Comparison of ENCODE assay signal across 14 cellular contexts in genomic region chr1:181036107-181036843, GRCh38. TPM values are rescaled to one million over a fixed set of nuclear protein-coding genes. Genes with fewer than 3 reads are reported as not detected.
DNase-seq lines count a peak whose midpoint lies in the region; ATAC-seq and TF ChIP-seq lines count a peak whose summit lies in the region.
"Had no signal": no experiment of that assay in that cellular context is flagged by ENCODE, and none has a peak within 500 bp of the region (broad histone marks: within the 10 kb centered on the region; RNA-seq: fewer than 3 reads in every experiment).

No MANE protein-coding gene starts in this region.

- POLR2A ChIA-PET in activated CD8-positive, alpha-beta T cell treated with anti-CD3 and anti-CD28 coated beads, Interleukin-2, amount 10 ng/mL, durations not matched to agents 7 days and 5 days (lab: Charles Lee) = interaction anchor here (0.6 to 3.8 kb wide), 2 partner anchors 13 to 32 kb away, joined by 3 to 52 read pairs; partner anchors contain the start of gene STX6
- POLR2A ChIA-PET in naive thymus-derived CD4-positive, alpha-beta T cell (lab: Charles Lee) = interaction anchor here (0.7 to 4.5 kb wide), 4 partner anchors 13 to 360 kb away, joined by 3 to 64 read pairs (median 4); partner anchors contain the start of gene STX6

- peak overlapping the region; percentile 17 for H3K27ac ChIP-seq in naive thymus-derived CD4-positive, alpha-beta T cell (ENCODE audit: low read depth, low read length)
- H3K27ac ChIP-seq: SK-N-MC, skin epidermis had no signal

- H3K4me1 ChIP-seq in naive thymus-derived CD4-positive, alpha-beta T cell (ENCODE audit: control insufficient read depth in 2 of 2, insufficient read depth in 2 of 2, low read length in 2 of 2) = peaks cover 32 to 45% of the 10 kb centered on the region in 2 donors

- DNase-seq in T-helper 2 cell treated with Interferon-gamma antibody and Interleukin-4, amounts not matched to agents 5 μg/mL and 100 μg/mL, for 36 hours (ENCODE audit: low spot score) = no peak
- no peak for DNase-seq in T-helper 2 cell
- no peak for DNase-seq in GM06990 (ENCODE audit: extremely low read depth, insufficient read length)
- no peak for DNase-seq in activated CD8-positive, alpha-beta T cell treated with anti-CD3 and anti-CD28 coated beads, Interleukin-2, amount 10 ng/mL, durations not matched to agents 7 days and 5 days
- no peak for DNase-seq in naive thymus-derived CD4-positive, alpha-beta T cell
- no peak for DNase-seq in NCI-H1105 treated with DMSO at 0.1 percent for 48 hours (lab: John Stamatoyannopoulos, UW)
- DNase-seq: activated CD4-positive, alpha-beta T cell treated with anti-CD3 and anti-CD28 coated beads for 4 hours; cerebellar nuclear complex; Kasumi-1; mesenchymal stem cell had no signal

- H3K9me3 Mint-ChIP-seq in T-helper 2 cell treated with Interferon-gamma antibody and Interleukin-4, amounts not matched to agents 5 μg/mL and 100 μg/mL, for 36 hours = no peaks in the 10 kb centered on the region
- H3K9me3 Mint-ChIP-seq in activated CD8-positive, alpha-beta T cell treated with anti-CD3 and anti-CD28 coated beads, Interleukin-2, amount 10 ng/mL, durations not matched to agents 7 days and 5 days (ENCODE audit: insufficient read depth) = no peaks in the 10 kb centered on the region
- H3K9me3 Mint-ChIP-seq in naive thymus-derived CD4-positive, alpha-beta T cell = peaks cover 0 to 1% (median 0%) of the 10 kb centered on the region in 11 donors

- intact Hi-C loops in naive thymus-derived CD4-positive, alpha-beta T cell (cut with micrococcal nuclease) = no loop called here

- peak overlapping the region; percentile 70 for H3K4me3 Mint-ChIP-seq in T-helper 2 cell treated with Interferon-gamma antibody and Interleukin-4, amounts not matched to agents 5 μg/mL and 100 μg/mL, for 36 hours
- H3K4me3 Mint-ChIP-seq in activated CD8-positive, alpha-beta T cell treated with anti-CD3 and anti-CD28 coated beads, Interleukin-2, amount 10 ng/mL, durations not matched to agents 7 days and 5 days = peak overlapping the region; percentile 50
- peak overlapping the region; percentile 69 to 98 (median 80) for H3K4me3 Mint-ChIP-seq in naive thymus-derived CD4-positive, alpha-beta T cell

- H3K27ac Mint-ChIP-seq in T-helper 2 cell treated with Interferon-gamma antibody and Interleukin-4, amounts not matched to agents 5 μg/mL and 100 μg/mL, for 36 hours = peak overlapping the region; percentile 33
- H3K27ac Mint-ChIP-seq in activated CD8-positive, alpha-beta T cell treated with anti-CD3 and anti-CD28 coated beads, Interleukin-2, amount 10 ng/mL, durations not matched to agents 7 days and 5 days = no peak overlapping the region
- peak overlapping the region in 4 of 9 donors; percentile 55 to 98 (median 72) for H3K27ac Mint-ChIP-seq in naive thymus-derived CD4-positive, alpha-beta T cell

- CTCF ChIA-PET in activated CD8-positive, alpha-beta T cell treated with anti-CD3 and anti-CD28 coated beads, Interleukin-2, amount 10 ng/mL, durations not matched to agents 7 days and 5 days (lab: Charles Lee) = interaction anchor here (1.1 to 13.3 kb wide), 9 partner anchors 14 to 124 kb away, joined by 3 to 206 read pairs (median 4); partner anchors contain the start of gene IER5
- CTCF ChIA-PET in naive thymus-derived CD4-positive, alpha-beta T cell (lab: Charles Lee) = interaction anchor here (1.1 to 6.3 kb wide), 5 partner anchors 14 to 132 kb away, joined by 3 to 35 read pairs (median 4); partner anchors contain the start of gene STX6

- H3K36me3 ChIP-seq in GM06990 (ENCODE audit: control insufficient read depth, insufficient read depth, low read length) = peaks cover 2% of the 10 kb centered on the region; the same call in 1 of the 2 replicates
- peaks cover 0 to 4% (median 0%) of the 10 kb centered on the region in 3 experiments for H3K36me3 ChIP-seq in naive thymus-derived CD4-positive, alpha-beta T cell (ENCODE audit: control insufficient read depth in 2 of 3, insufficient read depth in 3 of 3, low read length in 3 of 3)

- H3K27me3 Mint-ChIP-seq in T-helper 2 cell treated with Interferon-gamma antibody and Interleukin-4, amounts not matched to agents 5 μg/mL and 100 μg/mL, for 36 hours (ENCODE audit: low read depth) = no peaks in the 10 kb centered on the region
- H3K27me3 Mint-ChIP-seq in activated CD8-positive, alpha-beta T cell treated with anti-CD3 and anti-CD28 coated beads, Interleukin-2, amount 10 ng/mL, durations not matched to agents 7 days and 5 days (ENCODE audit: low read depth) = no peaks in the 10 kb centered on the region
- no peaks in the 10 kb centered on the region for H3K27me3 Mint-ChIP-seq in naive thymus-derived CD4-positive, alpha-beta T cell

- H3K27me3 ChIP-seq in GM06990 (replicated peaks; ENCODE audit: control insufficient read depth, insufficient read depth, low read length) = no peaks in the 10 kb centered on the region
- no peaks in the 10 kb centered on the region for H3K27me3 ChIP-seq in naive thymus-derived CD4-positive, alpha-beta T cell (ENCODE audit: control insufficient read depth in 2 of 2, insufficient read depth in 2 of 2, low read length in 2 of 2)

- no peaks in the 10 kb centered on the region for H3K9me3 ChIP-seq in naive thymus-derived CD4-positive, alpha-beta T cell (ENCODE audit: control insufficient read depth in 2 of 3, low read length in 3 of 3)

- peaks cover 57% of the 10 kb centered on the region for H3K4me1 Mint-ChIP-seq in T-helper 2 cell treated with Interferon-gamma antibody and Interleukin-4, amounts not matched to agents 5 μg/mL and 100 μg/mL, for 36 hours (ENCODE audit: low read depth)
- H3K4me1 Mint-ChIP-seq in activated CD8-positive, alpha-beta T cell treated with anti-CD3 and anti-CD28 coated beads, Interleukin-2, amount 10 ng/mL, durations not matched to agents 7 days and 5 days (ENCODE audit: low read depth) = peaks cover 72% of the 10 kb centered on the region
- peaks cover 49 to 87% (median 79%) of the 10 kb centered on the region in 7 donors for H3K4me1 Mint-ChIP-seq in naive thymus-derived CD4-positive, alpha-beta T cell

- H3K4me3 ChIP-seq in GM06990 (replicated peaks; ENCODE audit: low read depth, low read length) = peak overlapping the region; percentile 45
- peak overlapping the region; percentile 14 for H3K4me3 ChIP-seq in naive thymus-derived CD4-positive, alpha-beta T cell (ENCODE audit: low read length)
- H3K4me3 ChIP-seq: SK-N-MC, skin epidermis had no signal

- ATAC-seq in activated CD8-positive, alpha-beta T cell treated with anti-CD3 and anti-CD28 coated beads, Interleukin-2, amount 10 ng/mL, durations not matched to agents 7 days and 5 days = no peak
- no peak for ATAC-seq in naive thymus-derived CD4-positive, alpha-beta T cell
- ATAC-seq in HG02981 (IDR thresholded peaks at IDR 0.05; ENCODE audit: unreplicated experiment) (no peak), HG03025 (IDR thresholded peaks at IDR 0.05; ENCODE audit: low FRiP score, unreplicated experiment) (no peak)

- TF ChIP-seq CTCF in GM06990 (IDR thresholded peaks at IDR 0.05; ENCODE audit: insufficient read depth, low read length, poor library complexity, severe bottlenecking) = no peak

- peaks cover 41% of the 10 kb centered on the region for H3K36me3 Mint-ChIP-seq in T-helper 2 cell treated with Interferon-gamma antibody and Interleukin-4, amounts not matched to agents 5 μg/mL and 100 μg/mL, for 36 hours (ENCODE audit: low read depth)
- peaks cover 38% of the 10 kb centered on the region for H3K36me3 Mint-ChIP-seq in activated CD8-positive, alpha-beta T cell treated with anti-CD3 and anti-CD28 coated beads, Interleukin-2, amount 10 ng/mL, durations not matched to agents 7 days and 5 days (ENCODE audit: low read depth)
- H3K36me3 Mint-ChIP-seq in naive thymus-derived CD4-positive, alpha-beta T cell = peaks cover 3 to 28% (median 11%) of the 10 kb centered on the region in 5 donors

RNA-seq across cellular contexts. Expression of gene MR1, which starts 2.5 kb away (rescaled TPM):
- 10 to 100 TPM; 27.9 to 29.3 TPM for total RNA-seq in activated CD8-positive, alpha-beta T cell treated with anti-CD3 and anti-CD28 coated beads, Interleukin-2, amount 10 ng/mL, durations not matched to agents 7 days and 5 days
- total RNA-seq in naive thymus-derived CD4-positive, alpha-beta T cell = 10 to 100 TPM; 19.8 to 35.8 (median 29.7) TPM
- polyA plus RNA-seq in naive thymus-derived CD4-positive, alpha-beta T cell = 10 to 100 TPM; 29.8 to 39.2 TPM

RNA-seq across cellular contexts. Expression of gene STX6, which starts 13.6 kb away (rescaled TPM):
- total RNA-seq in activated CD8-positive, alpha-beta T cell treated with anti-CD3 and anti-CD28 coated beads, Interleukin-2, amount 10 ng/mL, durations not matched to agents 7 days and 5 days = 10 to 100 TPM; 19.3 to 21.0 TPM
- total RNA-seq in naive thymus-derived CD4-positive, alpha-beta T cell = 10 to 100 TPM in 4 of 5 experiments, 1 to 10 TPM in 1; 9.8 to 24.6 (median 21.2) TPM
- polyA plus RNA-seq in naive thymus-derived CD4-positive, alpha-beta T cell = 10 to 100 TPM in 1 of 2 donors, 1 to 10 TPM in 1; 7.2 to 11.5 TPM

RNA-seq across cellular contexts. Expression of gene IER5, which starts 52.2 kb away (rescaled TPM):
- 10 to 100 TPM; 37.2 to 38.0 TPM for total RNA-seq in activated CD8-positive, alpha-beta T cell treated with anti-CD3 and anti-CD28 coated beads, Interleukin-2, amount 10 ng/mL, durations not matched to agents 7 days and 5 days
- total RNA-seq in naive thymus-derived CD4-positive, alpha-beta T cell = 10 to 100 TPM; 12.7 to 86.9 (median 46.0) TPM
- 1 to 10 TPM; 2.1 to 2.6 TPM for polyA plus RNA-seq in naive thymus-derived CD4-positive, alpha-beta T cell
